In the genomic region with DNA sequence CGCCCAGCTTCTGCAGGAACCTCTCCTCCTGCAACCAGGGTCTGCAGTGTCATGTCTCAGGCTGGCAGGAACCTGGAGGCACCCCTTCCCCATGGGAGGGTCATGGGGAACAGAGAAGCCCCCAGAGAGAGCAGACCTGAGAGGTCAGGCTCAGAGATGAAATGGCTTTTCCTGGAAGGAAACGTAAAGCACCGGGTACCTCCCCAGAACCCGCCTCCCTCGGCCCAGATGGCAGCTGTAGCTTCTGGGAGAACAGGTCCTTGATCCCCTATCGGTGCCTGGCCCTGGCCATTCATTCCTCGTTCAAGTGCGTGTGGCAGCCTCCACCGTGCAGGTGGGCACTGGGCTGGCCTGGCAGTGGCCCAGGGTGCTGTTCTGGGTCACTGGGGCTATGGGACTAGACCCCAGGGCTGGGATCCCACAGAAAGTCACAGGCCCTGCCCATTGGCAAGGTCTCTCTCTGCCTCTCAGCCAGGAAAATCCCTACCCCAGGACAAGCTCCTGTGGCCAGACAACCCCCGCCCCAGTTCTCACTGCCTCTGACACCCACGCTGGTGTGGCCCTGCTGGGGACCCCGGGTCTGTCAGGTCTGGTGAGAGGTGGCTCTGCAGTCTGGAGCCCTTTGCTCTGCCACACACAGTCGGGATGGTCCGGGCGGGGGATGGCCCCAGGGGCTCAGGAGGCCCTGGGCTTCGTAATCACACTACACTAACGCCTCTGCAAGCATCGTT, we compare ENCODE assay signal across 15 cellular contexts.
"Had no signal": no experiment of that assay in that cellular context is flagged by ENCODE, and none has a peak within 500 bp of the region (broad histone marks: within the 10 kb centered on the region; RNA-seq: fewer than 3 reads in every experiment).

No MANE protein-coding gene starts in this region.

- H3K36me3 Mint-ChIP-seq: activated CD4-positive, alpha-beta memory T cell treated with anti-CD3 and anti-CD28 coated beads for 36 hours; activated naive CD4-positive, alpha-beta T cell treated with anti-CD3 and anti-CD28 coated beads, Interleukin-2, amount 10 ng/mL, durations not matched to agents 7 days and 5 days; naive thymus-derived CD8-positive, alpha-beta T cell had no signal

- H3K4me1 Mint-ChIP-seq: activated naive CD4-positive, alpha-beta T cell treated with anti-CD3 and anti-CD28 coated beads, Interleukin-2, amount 10 ng/mL, durations not matched to agents 7 days and 5 days; central memory CD8-positive, alpha-beta T cell had no signal

- ATAC-seq: body of pancreas; gastrocnemius medialis; mucosa of descending colon; naive thymus-derived CD8-positive, alpha-beta T cell had no signal

- H3K4me1 ChIP-seq: gastrocnemius medialis, thyroid gland, vagina had no signal

- H3K9me3 ChIP-seq: body of pancreas, gastrocnemius medialis, mucosa of descending colon, thyroid gland, vagina had no signal

- H3K4me3 Mint-ChIP-seq: activated CD4-positive, alpha-beta memory T cell treated with anti-CD3 and anti-CD28 coated beads for 36 hours; activated naive CD4-positive, alpha-beta T cell treated with anti-CD3 and anti-CD28 coated beads, Interleukin-2, amount 10 ng/mL, durations not matched to agents 7 days and 5 days; central memory CD8-positive, alpha-beta T cell; naive thymus-derived CD8-positive, alpha-beta T cell had no signal

- H3K27me3 Mint-ChIP-seq: activated naive CD4-positive, alpha-beta T cell treated with anti-CD3 and anti-CD28 coated beads, Interleukin-2, amount 10 ng/mL, durations not matched to agents 7 days and 5 days had no signal

- H3K27ac Mint-ChIP-seq: activated CD4-positive, alpha-beta memory T cell treated with anti-CD3 and anti-CD28 coated beads for 36 hours; activated naive CD4-positive, alpha-beta T cell treated with anti-CD3 and anti-CD28 coated beads, Interleukin-2, amount 10 ng/mL, durations not matched to agents 7 days and 5 days; naive thymus-derived CD8-positive, alpha-beta T cell had no signal

- H3K36me3 ChIP-seq: gastrocnemius medialis, thyroid gland, vagina had no signal

- DNase-seq: activated CD4-positive, alpha-beta memory T cell treated with anti-CD3 and anti-CD28 coated beads for 36 hours; activated naive CD4-positive, alpha-beta T cell treated with anti-CD3 and anti-CD28 coated beads, Interleukin-2, amount 10 ng/mL, durations not matched to agents 7 days and 5 days; body of pancreas; effector memory CD4-positive, alpha-beta T cell; kidney glomerular epithelial cell; mammary epithelial cell; naive thymus-derived CD8-positive, alpha-beta T cell; SW 1271; T-helper 9 cell; thyroid gland had no signal

- H3K9me3 Mint-ChIP-seq: activated CD4-positive, alpha-beta memory T cell treated with anti-CD3 and anti-CD28 coated beads for 36 hours; activated naive CD4-positive, alpha-beta T cell treated with anti-CD3 and anti-CD28 coated beads, Interleukin-2, amount 10 ng/mL, durations not matched to agents 7 days and 5 days; central memory CD8-positive, alpha-beta T cell; naive thymus-derived CD8-positive, alpha-beta T cell had no signal

- H3K27me3 ChIP-seq: body of pancreas, gastrocnemius medialis, thyroid gland, vagina had no signal

- H3K27ac ChIP-seq: body of pancreas, gastrocnemius medialis, skin epidermis, thyroid gland, vagina had no signal

- H3K4me3 ChIP-seq: body of pancreas, gastrocnemius medialis, mucosa of descending colon, skin epidermis, thyroid gland, vagina had no signal
